ENCODE assay signal across 16 cellular contexts in the genomic region with DNA sequence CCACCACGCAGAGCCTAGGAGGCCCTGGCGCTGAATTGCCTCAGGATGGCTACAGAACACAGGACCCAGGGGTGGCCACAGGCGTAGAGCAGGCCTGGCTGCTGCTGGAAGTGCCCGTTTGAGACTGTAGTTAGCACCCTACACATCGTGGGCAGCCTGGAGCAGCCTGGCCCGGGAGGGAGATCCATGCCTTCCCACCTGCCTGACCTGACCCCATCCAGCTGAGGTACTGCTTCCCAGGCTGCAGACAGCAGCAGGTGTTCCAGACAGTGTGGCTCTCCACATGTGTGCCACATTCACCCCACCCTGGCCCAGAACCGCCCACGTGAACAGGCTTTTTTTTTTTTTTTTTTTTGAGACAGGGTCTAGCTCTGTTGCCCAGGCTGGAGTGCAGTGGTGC.
"Had no signal": no experiment of that assay in that cellular context is flagged by ENCODE, and none has a peak within 500 bp of the region (broad histone marks: within the 10 kb centered on the region; RNA-seq: fewer than 3 reads in every experiment).

No MANE protein-coding gene starts in this region.

- H3K27me3 Mint-ChIP-seq: central memory CD8-positive, alpha-beta T cell; naive thymus-derived CD8-positive, alpha-beta T cell had no signal

- H3K4me1 ChIP-seq: breast epithelium, uterus had no signal

- H2AFZ ChIP-seq: hepatocyte had no signal

- H3K9me3 ChIP-seq: breast epithelium, gastroesophageal sphincter, thoracic aorta, uterus had no signal

- H3K27ac ChIP-seq: breast epithelium, gastroesophageal sphincter, hepatocyte, thoracic aorta, uterus, VCaP had no signal

- H3K4me2 ChIP-seq: hepatocyte had no signal

- DNase-seq: activated T-cell treated with anti-CD3 and anti-CD28 coated beads for 4 hours; amniotic stem cell; effector CD8-positive, alpha-beta T cell; midbrain had no signal

- H3K79me2 ChIP-seq: hepatocyte had no signal

- H3K27ac Mint-ChIP-seq: activated naive CD4-positive, alpha-beta T cell treated with anti-CD3 and anti-CD28 coated beads for 36 hours; activated T-helper 1 cell treated with anti-CD3 and anti-CD28 coated beads, Interleukin-12 subunit alpha, Interleukin-12 subunit beta, Interleukin-2, Interleukin-4 antibody, amounts not matched to agents 30 ng/mL and 10 ng/mL and 1 ng/mL, durations not matched to agents 14 hours and 24 hours and 36 hours; T-helper 2 cell treated with Interferon-gamma antibody and Interleukin-4, amounts not matched to agents 5 μg/mL and 100 μg/mL, for 36 hours had no signal

- H3K36me3 ChIP-seq: uterus had no signal

- H3K4me3 Mint-ChIP-seq: activated naive CD4-positive, alpha-beta T cell treated with anti-CD3 and anti-CD28 coated beads for 36 hours; activated T-helper 1 cell treated with anti-CD3 and anti-CD28 coated beads, Interleukin-12 subunit alpha, Interleukin-12 subunit beta, Interleukin-2, Interleukin-4 antibody, amounts not matched to agents 30 ng/mL and 10 ng/mL and 1 ng/mL, durations not matched to agents 14 hours and 24 hours and 36 hours; central memory CD8-positive, alpha-beta T cell; naive thymus-derived CD8-positive, alpha-beta T cell; T-helper 2 cell treated with Interferon-gamma antibody and Interleukin-4, amounts not matched to agents 5 μg/mL and 100 μg/mL, for 36 hours had no signal

- ATAC-seq: gastroesophageal sphincter had no signal

- H3K9me3 Mint-ChIP-seq: activated naive CD4-positive, alpha-beta T cell treated with anti-CD3 and anti-CD28 coated beads for 36 hours; activated T-helper 1 cell treated with anti-CD3 and anti-CD28 coated beads, Interleukin-12 subunit alpha, Interleukin-12 subunit beta, Interleukin-2, Interleukin-4 antibody, amounts not matched to agents 30 ng/mL and 10 ng/mL and 1 ng/mL, durations not matched to agents 14 hours and 24 hours and 36 hours; central memory CD8-positive, alpha-beta T cell; naive thymus-derived CD8-positive, alpha-beta T cell; neural crest cell; T-helper 2 cell treated with Interferon-gamma antibody and Interleukin-4, amounts not matched to agents 5 μg/mL and 100 μg/mL, for 36 hours had no signal

- H3K4me3 ChIP-seq: breast epithelium, gastroesophageal sphincter, hepatocyte, thoracic aorta, uterus had no signal

- H3K4me1 Mint-ChIP-seq: neural crest cell had no signal

- H3K27me3 ChIP-seq: breast epithelium, gastroesophageal sphincter, hepatocyte, uterus had no signal
